13 cellular contexts compared by ENCODE assay signal in the genomic region with DNA sequence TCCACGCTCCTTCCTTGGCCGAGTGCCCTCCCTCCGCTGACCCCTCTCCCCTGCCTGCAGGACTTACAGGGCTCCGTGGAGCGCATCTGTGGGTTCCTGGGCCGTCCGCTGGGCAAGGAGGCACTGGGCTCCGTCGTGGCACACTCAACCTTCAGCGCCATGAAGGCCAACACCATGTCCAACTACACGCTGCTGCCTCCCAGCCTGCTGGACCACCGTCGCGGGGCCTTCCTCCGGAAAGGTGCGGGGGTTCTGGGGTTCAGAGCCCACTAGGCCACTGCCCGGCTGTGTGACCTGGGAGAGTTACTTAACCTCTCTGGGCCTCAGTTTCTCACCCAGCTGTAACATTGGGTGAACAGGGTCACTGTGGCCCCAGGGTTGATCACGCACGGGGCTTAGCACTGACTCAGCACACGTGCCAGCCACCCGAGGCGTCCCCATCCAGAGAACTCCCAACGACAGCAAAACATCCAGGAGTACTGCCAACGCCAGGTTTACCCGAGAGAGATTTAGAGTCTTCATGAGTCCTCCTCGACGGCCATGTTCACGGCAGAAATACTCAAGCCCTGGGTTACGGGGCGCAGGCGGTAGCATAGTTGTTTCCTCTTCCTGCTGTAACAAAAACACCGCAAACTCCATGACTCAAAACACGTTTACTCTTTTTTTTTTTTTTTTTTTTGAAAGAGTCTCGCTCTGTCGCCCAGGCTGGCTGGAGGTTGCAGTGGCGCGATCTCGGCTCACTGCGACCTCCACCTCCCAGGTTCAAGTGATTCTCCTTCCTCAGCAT. TPM values are rescaled to one million over a fixed set of nuclear protein-coding genes. Genes with fewer than 3 reads are reported as not detected.
DNase-seq lines count a peak whose midpoint lies in the region; ATAC-seq, FAIRE-seq and TF ChIP-seq lines count a peak whose summit lies in the region.
"Had no signal": no experiment of that assay in that cellular context is flagged by ENCODE, and none has a peak within 500 bp of the region (broad histone marks: within the 10 kb centered on the region; RNA-seq: fewer than 3 reads in every experiment).

No MANE protein-coding gene starts in this region.

- no peak overlapping the region for H3K27ac Mint-ChIP-seq in activated B cell treated with CpG ODN at 0.5 μM for 24 hours
- peak overlapping the region in 1 of 2 donors; percentile 97 for H3K27ac Mint-ChIP-seq in stimulated activated naive CD8-positive, alpha-beta T cell treated with anti-CD3 and anti-CD28 coated beads, Interleukin-15, amount 100 ng/mL, for 72 hours

- H3K4me3 Mint-ChIP-seq in activated B cell treated with CpG ODN at 0.5 μM for 24 hours, result peak overlapping the region; percentile 28
- H3K4me3 Mint-ChIP-seq in stimulated activated naive CD8-positive, alpha-beta T cell treated with anti-CD3 and anti-CD28 coated beads, Interleukin-15, amount 100 ng/mL, for 72 hours, result peak overlapping the region; percentile 56 to 67

- BruUV-seq in GM12878 (replicated peaks; lab: Mats Ljungman, UMichigan), result no TSS peak

- peaks cover 6% of the 10 kb centered on the region; the same call in 1 of the 2 replicates for H3K4me1 ChIP-seq in GM12878 (ENCODE audit: control insufficient read depth, insufficient read depth, low read length)
- no peaks in the 10 kb centered on the region for H3K4me1 ChIP-seq in sigmoid colon

- 42% methylated on average over 38 of the region's 39 CpGs for WGBS in GM12878 (ENCODE audit: insufficient coverage, insufficient replicate concordance, low lambda C conversion rate, missing lambda C conversion rate)
- WGBS in sigmoid colon, 2 donors, result 81 to 86% methylated on average over 39 of the region's 39 CpGs

- peak overlapping the region; percentile 69 for H3K4me2 ChIP-seq in GM12878 (ENCODE audit: control insufficient read depth, insufficient read depth)

- H3K9ac ChIP-seq in GM12878 (ENCODE audit: control insufficient read depth, insufficient read depth, low read length), result no peak overlapping the region; the same call in 1 of the 2 replicates

- H3K4me3 ChIP-seq in GM12878, result peak overlapping the region; percentile 60; the same call in 1 of the 2 replicates
- H3K4me3 ChIP-seq in sigmoid colon, result no peak overlapping the region

- SMC1A ChIA-PET in GM12878 (lab: Charles Lee; ENCODE audit: uncharacterized antibody, unreplicated experiment), result no interaction called here

- POLR2A ChIA-PET in activated B cell treated with CpG ODN at 0.5 μM for 24 hours (lab: Charles Lee) (interaction anchor here (0.7 kb wide), 1 partner anchor 11 kb away, joined by 7 read pairs; no protein-coding TSS in a partner anchor), GM12878 (lab: Charles Lee) (interaction anchor here (0.6 kb wide), 1 partner anchor 14 kb away, joined by 3 read pairs; no protein-coding TSS in a partner anchor)

- TF ChIP-seq POLR2A in GM12878 (IDR thresholded peaks at IDR 0.05; ENCODE audit: low read depth, low read length) (peak; percentile 48), sigmoid colon (IDR thresholded peaks at IDR 0.05) (no peak)

- H3K79me2 ChIP-seq in GM12878 (ENCODE audit: control insufficient read depth, insufficient read depth, low read length), result no peaks in the 10 kb centered on the region; the same call in 1 of the 2 replicates

- no peak for TF ChIP-seq CTCF in activated B cell treated with CpG ODN at 0.5 μM for 24 hours (IDR thresholded peaks at IDR 0.05)
- no peak for TF ChIP-seq CTCF in GM12878 (IDR thresholded peaks at IDR 0.05 in 2 of 3, conservative IDR thresholded peaks at IDR 0.05 in 1 of 3; ENCODE audit: control insufficient read depth in 2 of 3, extremely low read depth in 1 of 3, insufficient read depth in 1 of 3, low read depth in 3 of 3, low read length in 3 of 3)
- no peak for TF ChIP-seq CTCF in sigmoid colon (IDR thresholded peaks at IDR 0.05)

- H3K27me3 Mint-ChIP-seq in activated B cell treated with CpG ODN at 0.5 μM for 24 hours, result no peaks in the 10 kb centered on the region
- no peaks in the 10 kb centered on the region for H3K27me3 Mint-ChIP-seq in stimulated activated naive CD8-positive, alpha-beta T cell treated with anti-CD3 and anti-CD28 coated beads, Interleukin-15, amount 100 ng/mL, for 72 hours

- FAIRE-seq in GM12878 (lab: Jason Lieb, UNC), result no peak

- RAD21 ChIA-PET in GM12878 (lab: Charles Lee; ENCODE audit: unreplicated experiment), result interaction anchor here (0.6 kb wide), 1 partner anchor 1135 kb away, joined by 3 read pairs; no protein-coding TSS in a partner anchor

- H3K27ac ChIP-seq in GM12878 (ENCODE audit: control insufficient read depth, insufficient read depth), result no peak overlapping the region
- H3K27ac ChIP-seq in sigmoid colon, result no peak overlapping the region
- H3K27ac ChIP-seq: RWPE1 had no signal

- H3K36me3 ChIP-seq in GM12878 (ENCODE audit: control insufficient read depth in 2 of 2, insufficient read depth in 2 of 2, low read length in 1 of 2), result no peaks in the 10 kb centered on the region
- no peaks in the 10 kb centered on the region for H3K36me3 ChIP-seq in sigmoid colon

- no peaks in the 10 kb centered on the region for H3K9me3 ChIP-seq in GM12878 (replicated peaks; ENCODE audit: control insufficient read depth, insufficient read depth, low read length)
- H3K9me3 ChIP-seq in sigmoid colon, result no peaks in the 10 kb centered on the region

- in situ Hi-C loops in GM12878 (cut with MboI), result no loop called here

- H3K36me3 Mint-ChIP-seq in activated B cell treated with CpG ODN at 0.5 μM for 24 hours (ENCODE audit: low read depth), result no peaks in the 10 kb centered on the region

- H3K27me3 ChIP-seq in GM12878 (replicated peaks in 1 of 2; ENCODE audit: control insufficient read depth in 2 of 2, insufficient read depth in 2 of 2, low read length in 1 of 2), result peaks cover 0 to 2% of the 10 kb centered on the region in 2 experiments; a peak in 1 of 4 replicates
- H3K27me3 ChIP-seq in sigmoid colon, result peaks cover 0 to 12% (median 0%) of the 10 kb centered on the region in 3 donors

- DNase-seq in stimulated activated CD4-positive, alpha-beta T cell treated with anti-CD3 and anti-CD28 coated beads, Interleukin-4, amount 100 ng/mL, for 1 hour, result peak; percentile 29
- no peak for DNase-seq in stimulated activated CD4-positive, alpha-beta T cell treated with anti-CD3 and anti-CD28 coated beads, Interleukin-1b, Interleukin-23, amount 100 ng/mL, for 48 hours
- DNase-seq in activated B cell treated with CpG ODN at 0.5 μM for 24 hours, result no peak
- no peak for DNase-seq in GM12878 (ENCODE audit: low read depth, low spot score)
- DNase-seq in stimulated activated naive CD8-positive, alpha-beta T cell treated with anti-CD3 and anti-CD28 coated beads, Interleukin-15, amount 100 ng/mL, for 72 hours, result no peak
- DNase-seq in NCI-H69 (lab: John Stamatoyannopoulos, UW), result no peak
- no peak for DNase-seq in SKM-1 (lab: John Stamatoyannopoulos, UW; ENCODE audit: unreplicated experiment)
- no peak for DNase-seq in sigmoid colon
- DNase-seq: caudate nucleus, kidney glomerular epithelial cell, trophoblast cell had no signal

- no peak for TF ChIP-seq RAD21 in GM12878 (IDR thresholded peaks at IDR 0.05; ENCODE audit: insufficient read depth, low read depth, low read length)

- peak overlapping the region; percentile 94 for H2AFZ ChIP-seq in GM12878 (ENCODE audit: control insufficient read depth, low read depth, low read length)

- H3K4me1 Mint-ChIP-seq in activated B cell treated with CpG ODN at 0.5 μM for 24 hours, result no peaks in the 10 kb centered on the region
- peaks cover 18% of the 10 kb centered on the region for H3K4me1 Mint-ChIP-seq in stimulated activated naive CD8-positive, alpha-beta T cell treated with anti-CD3 and anti-CD28 coated beads, Interleukin-15, amount 100 ng/mL, for 72 hours

- TF ChIP-seq EP300 in GM12878 (IDR thresholded peaks at IDR 0.05; ENCODE audit: borderline replicate concordance in 1 of 2, control insufficient read depth in 1 of 2, low read depth in 2 of 2, low read length in 2 of 2), result no peak
- TF ChIP-seq EP300 in sigmoid colon (IDR thresholded peaks at IDR 0.05), result no peak

- peak; percentile 73 for ATAC-seq in activated B cell treated with CpG ODN at 0.5 μM for 24 hours (ENCODE audit: low read depth)
- peak; percentile 80 for ATAC-seq in GM12878
- peak; percentile 74 for ATAC-seq in stimulated activated naive CD8-positive, alpha-beta T cell treated with anti-CD3 and anti-CD28 coated beads, Interleukin-15, amount 100 ng/mL, for 72 hours

- CTCF ChIA-PET in activated B cell treated with CpG ODN at 0.5 μM for 24 hours (lab: Charles Lee) (no interaction called here), GM12878 (lab: Yijun Ruan, JAX) (no interaction called here)

- no peaks in the 10 kb centered on the region for H3K9me3 Mint-ChIP-seq in activated B cell treated with CpG ODN at 0.5 μM for 24 hours
- no peaks in the 10 kb centered on the region for H3K9me3 Mint-ChIP-seq in stimulated activated naive CD8-positive, alpha-beta T cell treated with anti-CD3 and anti-CD28 coated beads, Interleukin-15, amount 100 ng/mL, for 72 hours

- intact Hi-C loops in activated B cell treated with CpG ODN at 0.5 μM for 24 hours (cut with micrococcal nuclease), result no loop called here
- intact Hi-C loops in GM12878 (cut with micrococcal nuclease; ENCODE audit: unreplicated experiment), result no loop called here
- intact Hi-C loops in sigmoid colon (cut with DNase I), result no loop called here

- no peaks in the 10 kb centered on the region for H4K20me1 ChIP-seq in GM12878 (ENCODE audit: control insufficient read depth, insufficient read depth)

RNA-seq across cellular contexts. Expression of a gene that starts 9.7 kb away (rescaled TPM):
- total RNA-seq in activated B cell treated with CpG ODN at 0.5 μM for 24 hours (not detected in 2 replicates), GM12878 (2014; rRNA removed) (not detected in 2 replicates), GM12878 (2014; rRNA removed; fragmentation: Illumina TruSeq; extraction: Trizol) (not detected in 2 replicates), GM12878 (2021) (not detected in 2 replicates), sigmoid colon (not detected)
- not detected in 2 replicates for total RNA-seq in GM12878 (2013; cell fraction: nucleolus; rRNA removed)
- not detected for polyA plus RNA-seq in GM12878 (2011; ENCODE audit: low read depth)
- polyA plus RNA-seq in GM12878 (2011; rRNA removed) (not detected in 2 replicates), GM12878 (2014; fragmentation: Illumina TruSeq; extraction: Trizol) (not detected in 2 replicates), GM12878 (2014; fragmentation: Nextera tagmentation; extraction: Ambion mirVana) (not detected), GM12878 (2014; rRNA removed) (not detected in 2 replicates), GM12878 (2016; fragmentation: Nextera tagmentation; extraction: Ambion mirVana) (not detected), sigmoid colon (under 1 TPM in 1 of 3 donors, not detected in 2; 0.34 TPM)
- not detected in 2 replicates for polyA plus RNA-seq in GM12878 (2011; cell fraction: cytosol; rRNA removed)
- polyA plus RNA-seq in GM12878 (2011; cell fraction: nucleus; rRNA removed), result not detected in 2 replicates
- not detected in 2 replicates for polyA plus RNA-seq in GM12878 (2012)
- polyA minus RNA-seq in GM12878 (2011; rRNA and poly(A)+ RNA removed), result not detected in 2 replicates
- polyA minus RNA-seq in GM12878 (2011; cell fraction: cytosol; rRNA and poly(A)+ RNA removed), result not detected in 2 replicates
- not detected in 2 replicates for polyA minus RNA-seq in GM12878 (2011; cell fraction: nucleus; rRNA and poly(A)+ RNA removed)
- total RNA-seq: osteocyte had no signal

RNA-seq across cellular contexts. Expression of a gene that starts 18.0 kb away (rescaled TPM):
- total RNA-seq in activated B cell treated with CpG ODN at 0.5 μM for 24 hours, result 3.5 and 5.6 TPM in 2 replicates
- 6.6 and 8.7 TPM in 2 replicates for total RNA-seq in GM12878 (2013; cell fraction: nucleolus; rRNA removed)
- total RNA-seq in GM12878 (2014; rRNA removed), result 0.44 and 1.6 TPM in 2 replicates
- total RNA-seq in GM12878 (2014; rRNA removed; fragmentation: Illumina TruSeq; extraction: Trizol), result 0.31 and 0.88 TPM in 2 replicates
- 1.3 and 2.5 TPM in 2 replicates for total RNA-seq in GM12878 (2021)
- 0.13 TPM for polyA plus RNA-seq in GM12878 (2011; ENCODE audit: low read depth)
- polyA plus RNA-seq in GM12878 (2011; rRNA removed), result 0.10 and 0.29 TPM in 2 replicates
- polyA plus RNA-seq in GM12878 (2011; cell fraction: cytosol; rRNA removed), result 0.33 and 0.53 TPM in 2 replicates
- 0.81 and 1.8 TPM in 2 replicates for polyA plus RNA-seq in GM12878 (2011; cell fraction: nucleus; rRNA removed)
- polyA plus RNA-seq in GM12878 (2012), result 0.13 and 0.24 TPM in 2 replicates
- not detected in 2 replicates for polyA plus RNA-seq in GM12878 (2014; fragmentation: Illumina TruSeq; extraction: Trizol)
- not detected for polyA plus RNA-seq in GM12878 (2014; fragmentation: Nextera tagmentation; extraction: Ambion mirVana)
- 0.35 and 0.72 TPM in 2 replicates for polyA plus RNA-seq in GM12878 (2014; rRNA removed)
- polyA plus RNA-seq in GM12878 (2016; fragmentation: Nextera tagmentation; extraction: Ambion mirVana), result under 1 TPM in 1 of 2 experiments, not detected in 1; 0.14 TPM
- 0.44 and 1.8 TPM in 2 replicates for polyA minus RNA-seq in GM12878 (2011; rRNA and poly(A)+ RNA removed)
- not detected in 2 replicates for polyA minus RNA-seq in GM12878 (2011; cell fraction: cytosol; rRNA and poly(A)+ RNA removed)
- 5.2 and 9.2 TPM in 2 replicates for polyA minus RNA-seq in GM12878 (2011; cell fraction: nucleus; rRNA and poly(A)+ RNA removed)
- not detected for total RNA-seq in sigmoid colon
- polyA plus RNA-seq in sigmoid colon, result 100 to 1,000 TPM; 109 to 168 (median 125) TPM

RNA-seq across cellular contexts. Expression of a gene that starts 22.1 kb away (rescaled TPM):
- 2,427 and 2,762 TPM in 2 replicates for total RNA-seq in activated B cell treated with CpG ODN at 0.5 μM for 24 hours
- total RNA-seq in GM12878 (2013; cell fraction: nucleolus; rRNA removed), result 289 and 293 TPM in 2 replicates
- 3,864 and 4,267 TPM in 2 replicates for total RNA-seq in GM12878 (2014; rRNA removed)
- 2,138 and 2,306 TPM in 2 replicates for total RNA-seq in GM12878 (2014; rRNA removed; fragmentation: Illumina TruSeq; extraction: Trizol)
- 2,548 and 2,593 TPM in 2 replicates for total RNA-seq in GM12878 (2021)
- polyA plus RNA-seq in GM12878 (2011; ENCODE audit: low read depth), result 2,279 TPM
- polyA plus RNA-seq in GM12878 (2011; rRNA removed), result 786 and 1,901 TPM in 2 replicates
- 2,627 and 2,723 TPM in 2 replicates for polyA plus RNA-seq in GM12878 (2011; cell fraction: cytosol; rRNA removed)
- polyA plus RNA-seq in GM12878 (2011; cell fraction: nucleus; rRNA removed), result 1,070 and 1,187 TPM in 2 replicates
- 3,508 and 3,752 TPM in 2 replicates for polyA plus RNA-seq in GM12878 (2012)
- polyA plus RNA-seq in GM12878 (2014; fragmentation: Illumina TruSeq; extraction: Trizol), result 1,711 and 2,137 TPM in 2 replicates
- 100 to 1,000 TPM; 393 to 844 TPM for polyA plus RNA-seq in GM12878 (2014; fragmentation: Nextera tagmentation; extraction: Ambion mirVana)
- 3,670 and 3,986 TPM in 2 replicates for polyA plus RNA-seq in GM12878 (2014; rRNA removed)
- polyA plus RNA-seq in GM12878 (2016; fragmentation: Nextera tagmentation; extraction: Ambion mirVana), result 1,000 to 10,000 TPM; 1,291 to 1,299 TPM
- 387 and 961 TPM in 2 replicates for polyA minus RNA-seq in GM12878 (2011; rRNA and poly(A)+ RNA removed)
- polyA minus RNA-seq in GM12878 (2011; cell fraction: cytosol; rRNA and poly(A)+ RNA removed), result 657 and 660 TPM in 2 replicates
- polyA minus RNA-seq in GM12878 (2011; cell fraction: nucleus; rRNA and poly(A)+ RNA removed), result 152 and 213 TPM in 2 replicates
- total RNA-seq in sigmoid colon, result 1,000 to 10,000 TPM; 2,699 to 3,791 (median 2,810) TPM
- 1,000 to 10,000 TPM; 2,118 to 3,330 (median 2,641) TPM for polyA plus RNA-seq in sigmoid colon

RNA-seq across cellular contexts. Expression of a gene that starts 22.4 kb away (rescaled TPM):
- total RNA-seq in activated B cell treated with CpG ODN at 0.5 μM for 24 hours (38.2 and 48.5 TPM in 2 replicates), GM12878 (2014; rRNA removed) (12.4 and 15.9 TPM in 2 replicates), GM12878 (2014; rRNA removed; fragmentation: Illumina TruSeq; extraction: Trizol) (6.5 and 7.1 TPM in 2 replicates), GM12878 (2021) (33.1 and 40.5 TPM in 2 replicates), sigmoid colon (10 to 100 TPM in 3 of 4 donors, 1 to 10 TPM in 1; 10.0 to 16.9 (median 12.8) TPM)
- total RNA-seq in GM12878 (2013; cell fraction: nucleolus; rRNA removed), result 31.6 and 32.6 TPM in 2 replicates
- polyA plus RNA-seq in GM12878 (2011; ENCODE audit: low read depth), result 3.6 TPM
- polyA plus RNA-seq in GM12878 (2011; rRNA removed) (3.0 and 5.7 TPM in 2 replicates), GM12878 (2014; fragmentation: Illumina TruSeq; extraction: Trizol) (2.2 and 4.7 TPM in 2 replicates), GM12878 (2014; fragmentation: Nextera tagmentation; extraction: Ambion mirVana) (under 1 TPM; 0.37 to 0.75 TPM), GM12878 (2014; rRNA removed) (26.4 and 31.5 TPM in 2 replicates), GM12878 (2016; fragmentation: Nextera tagmentation; extraction: Ambion mirVana) (10 to 100 TPM; 29.7 to 31.7 TPM), sigmoid colon (10 to 100 TPM; 18.0 to 45.6 (median 33.5) TPM)
- 9.0 and 13.9 TPM in 2 replicates for polyA plus RNA-seq in GM12878 (2011; cell fraction: cytosol; rRNA removed)
- polyA plus RNA-seq in GM12878 (2011; cell fraction: nucleus; rRNA removed), result 35.3 and 48.6 TPM in 2 replicates
- 11.0 and 11.4 TPM in 2 replicates for polyA plus RNA-seq in GM12878 (2012)
- polyA minus RNA-seq in GM12878 (2011; rRNA and poly(A)+ RNA removed), result 10.2 and 16.4 TPM in 2 replicates
- 7.8 and 8.0 TPM in 2 replicates for polyA minus RNA-seq in GM12878 (2011; cell fraction: cytosol; rRNA and poly(A)+ RNA removed)
- polyA minus RNA-seq in GM12878 (2011; cell fraction: nucleus; rRNA and poly(A)+ RNA removed), result 12.0 and 29.9 TPM in 2 replicates

RNA-seq across cellular contexts. Expression of a gene that starts 40.3 kb away (rescaled TPM):
- total RNA-seq in activated B cell treated with CpG ODN at 0.5 μM for 24 hours (8.7 and 9.2 TPM in 2 replicates), GM12878 (2014; rRNA removed) (10.5 and 10.6 TPM in 2 replicates), GM12878 (2014; rRNA removed; fragmentation: Illumina TruSeq; extraction: Trizol) (7.0 and 8.1 TPM in 2 replicates), GM12878 (2021) (6.7 and 7.3 TPM in 2 replicates), sigmoid colon (10 to 100 TPM; 10.5 to 14.1 (median 11.9) TPM)
- total RNA-seq in GM12878 (2013; cell fraction: nucleolus; rRNA removed), result 18.1 and 21.7 TPM in 2 replicates
- polyA plus RNA-seq in GM12878 (2011; ENCODE audit: low read depth), result 5.0 TPM
- polyA plus RNA-seq in GM12878 (2011; rRNA removed) (6.0 and 9.8 TPM in 2 replicates), GM12878 (2014; fragmentation: Illumina TruSeq; extraction: Trizol) (5.0 and 5.1 TPM in 2 replicates), GM12878 (2014; fragmentation: Nextera tagmentation; extraction: Ambion mirVana) (1 to 10 TPM; 2.0 to 2.6 TPM), GM12878 (2014; rRNA removed) (9.4 and 9.7 TPM in 2 replicates), GM12878 (2016; fragmentation: Nextera tagmentation; extraction: Ambion mirVana) (1 to 10 TPM; 4.0 to 7.1 TPM), sigmoid colon (10 to 100 TPM in 1 of 3 donors, 1 to 10 TPM in 2; 6.2 to 10.2 (median 9.8) TPM)
- 13.1 and 14.1 TPM in 2 replicates for polyA plus RNA-seq in GM12878 (2011; cell fraction: cytosol; rRNA removed)
- polyA plus RNA-seq in GM12878 (2011; cell fraction: nucleus; rRNA removed), result 10.3 and 11.2 TPM in 2 replicates
- 12.9 and 16.4 TPM in 2 replicates for polyA plus RNA-seq in GM12878 (2012)
- polyA minus RNA-seq in GM12878 (2011; rRNA and poly(A)+ RNA removed), result 6.6 and 9.1 TPM in 2 replicates
- 2.6 and 7.4 TPM in 2 replicates for polyA minus RNA-seq in GM12878 (2011; cell fraction: cytosol; rRNA and poly(A)+ RNA removed)
- 3.9 and 4.3 TPM in 2 replicates for polyA minus RNA-seq in GM12878 (2011; cell fraction: nucleus; rRNA and poly(A)+ RNA removed)
